ENCODE assay signal across 8 cellular contexts in the genomic region with DNA sequence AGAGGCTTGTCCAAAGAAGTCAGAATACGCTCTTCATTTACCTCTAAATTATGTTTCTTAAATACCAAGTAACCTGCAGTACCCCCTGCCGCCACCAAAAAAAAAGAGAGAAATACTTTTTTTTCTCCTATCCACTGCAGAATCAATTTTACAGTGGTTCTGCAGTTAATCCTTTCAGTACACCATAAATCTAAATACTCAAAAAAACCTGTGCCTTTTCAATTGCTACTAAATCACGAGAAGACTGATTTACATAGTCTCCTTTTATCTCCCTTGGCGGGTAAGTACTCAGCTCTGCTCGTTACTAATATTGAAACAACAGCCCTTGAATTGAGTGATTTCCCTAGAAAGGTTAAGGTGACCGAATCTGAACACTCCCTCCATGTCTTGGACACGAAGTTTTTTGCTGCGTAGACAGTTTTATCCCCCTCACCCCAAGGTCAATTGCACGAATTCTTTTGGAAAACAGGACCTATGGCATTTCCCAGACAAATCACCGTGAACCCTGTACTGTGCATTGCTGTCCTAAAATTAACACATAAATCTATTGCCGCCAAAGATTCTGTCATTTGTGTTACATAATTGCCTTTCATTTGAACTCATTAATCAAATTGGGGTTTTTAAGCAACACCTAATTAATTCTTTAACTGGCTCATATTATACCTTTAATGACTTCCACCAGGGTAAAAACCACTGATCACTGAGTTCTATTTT. TPM values are rescaled to one million over a fixed set of nuclear protein-coding genes. Genes with fewer than 3 reads are reported as not detected.
DNase-seq lines count a peak whose midpoint lies in the region; ATAC-seq lines count a peak whose summit lies in the region.

No MANE protein-coding gene starts in this region.

- no peak overlapping the region for H2AFZ ChIP-seq in Karpas-422 (ENCODE audit: low read length)

- H3K9me2 ChIP-seq in Karpas-422 (replicated peaks; ENCODE audit: insufficient read depth, low read length) = no peaks in the 10 kb centered on the region

- H3K36me3 ChIP-seq in Karpas-422 (ENCODE audit: insufficient read depth, low read length) (no peaks in the 10 kb centered on the region), adipocyte (ENCODE audit: control insufficient read depth, insufficient read depth, low read length, severe bottlenecking) (peaks cover 24% of the 10 kb centered on the region), thymus (ENCODE audit: control insufficient read depth, insufficient read depth) (no peaks in the 10 kb centered on the region)

- H3K4me1 ChIP-seq in Karpas-422 (ENCODE audit: low read length) = peaks cover 35% of the 10 kb centered on the region
- peaks cover 22% of the 10 kb centered on the region for H3K4me1 ChIP-seq in adipocyte (ENCODE audit: control insufficient read depth, insufficient read depth, low read length)
- peaks cover 7% of the 10 kb centered on the region for H3K4me1 ChIP-seq in thymus (ENCODE audit: control insufficient read depth, insufficient read depth, low read length)

- no peak overlapping the region for H3K9ac ChIP-seq in Karpas-422 (ENCODE audit: low read length)
- H3K9ac ChIP-seq in adipocyte (ENCODE audit: low read length) = peak overlapping the region; percentile 98

- H3K4me2 ChIP-seq in Karpas-422 (ENCODE audit: low read depth, low read length, poor library complexity, severe bottlenecking) = peak overlapping the region; percentile 52

- peak; percentile 16 for ATAC-seq in GM21423 (IDR thresholded peaks at IDR 0.05; ENCODE audit: unreplicated experiment)

- no peaks in the 10 kb centered on the region for H4K20me1 ChIP-seq in Karpas-422 (ENCODE audit: insufficient read depth, low read depth, low read length)

- 0 out of 2 replicates have a peak overlapping the region, but pooled peaks have one; percentile 36 for H3K4me3 ChIP-seq in Karpas-422 (ENCODE audit: low read length)
- peak overlapping the region; percentile 88 for H3K4me3 ChIP-seq in adipocyte (ENCODE audit: low read length)
- peak overlapping the region; percentile 71 for H3K4me3 ChIP-seq in thymus (ENCODE audit: low read length)

- H3K27me3 ChIP-seq in Karpas-422 (ENCODE audit: low read length) (no peaks in the 10 kb centered on the region), adipocyte (replicated peaks; ENCODE audit: control insufficient read depth, insufficient read depth, low read length) (no peaks in the 10 kb centered on the region), thymus (ENCODE audit: control insufficient read depth, insufficient read depth) (no peaks in the 10 kb centered on the region)

- H3K27ac ChIP-seq in Karpas-422 (ENCODE audit: low read length) (no peak overlapping the region), thymus (ENCODE audit: low read depth) (peak overlapping the region; percentile 99)

- peak; percentile 72 for DNase-seq in ELR (ENCODE audit: low read depth)
- peak; percentile 57 for DNase-seq in Karpas-422
- DNase-seq in adipocyte (ENCODE audit: low read depth) = peak; percentile 68
- DNase-seq in left kidney (ENCODE audit: low read depth, low spot score) = peak; percentile 72
- DNase-seq in T-helper 9 cell = no peak
- no peak for DNase-seq in UCSD-AML1 (lab: John Stamatoyannopoulos, UW; ENCODE audit: unreplicated experiment)

- 5% methylated on average over 11 of the region's 11 CpGs for WGBS in thymus

- no peaks in the 10 kb centered on the region for H3K79me2 ChIP-seq in Karpas-422 (ENCODE audit: low read length)

- no peaks in the 10 kb centered on the region for H3K9me3 ChIP-seq in Karpas-422 (ENCODE audit: low read length)
- no peaks in the 10 kb centered on the region for H3K9me3 ChIP-seq in adipocyte (ENCODE audit: control insufficient read depth, low read length)
- no peaks in the 10 kb centered on the region for H3K9me3 ChIP-seq in thymus (ENCODE audit: control insufficient read depth)

RNA-seq across cellular contexts. Expression of gene VIM, which starts 0.5 kb away (rescaled TPM):
- total RNA-seq in Karpas-422 (2014; rRNA removed; shearing (Covaris generic); ENCODE audit: low replicate concordance) = 0.54 and 7.0 TPM in 2 replicates
- 781 TPM for polyA plus RNA-seq in thymus

RNA-seq across cellular contexts. Expression of gene TRDMT1, which starts 26.1 kb away (rescaled TPM):
- 3.1 and 8.3 TPM in 2 replicates for total RNA-seq in Karpas-422 (2014; rRNA removed; shearing (Covaris generic); ENCODE audit: low replicate concordance)
- polyA plus RNA-seq in thymus = 5.0 TPM

Comparison
In these comparisons a context has a peak if more than half of its experiments do, and no peak if none do; other contexts are left out.
1. DNase-seq: peak in ELR (single experiment), Karpas-422 (single experiment), adipocyte (single experiment) and left kidney (single experiment); none in T-helper 9 cell (single experiment) and UCSD-AML1 (single experiment).
2. H3K4me3 ChIP-seq: peak in every context shown above with its lines; median percentile 88 in adipocyte; 71 in thymus; 36 in Karpas-422.